1 cellular context compared by ENCODE assay signal in genomic region chr7:128833939-128834310, GRCh38.
TF ChIP-seq lines count a peak whose summit lies in the region.

No MANE protein-coding gene starts in this region.

TF ChIP-seq in K562, 482 proteins besides CTCF, POLR2A, EP300 and RAD21:
- TF ChIP-seq KDM5B (IDR thresholded peaks at IDR 0.05; ENCODE audit: insufficient replicate concordance, low read depth, low read length) (peak; percentile 1), FOXJ2 (tag; IDR thresholded peaks at IDR 0.05) (peak; percentile 84), CREB5 (CRISPR knock-in tag; IDR thresholded peaks at IDR 0.05) (no peak)
